In the genomic region with DNA sequence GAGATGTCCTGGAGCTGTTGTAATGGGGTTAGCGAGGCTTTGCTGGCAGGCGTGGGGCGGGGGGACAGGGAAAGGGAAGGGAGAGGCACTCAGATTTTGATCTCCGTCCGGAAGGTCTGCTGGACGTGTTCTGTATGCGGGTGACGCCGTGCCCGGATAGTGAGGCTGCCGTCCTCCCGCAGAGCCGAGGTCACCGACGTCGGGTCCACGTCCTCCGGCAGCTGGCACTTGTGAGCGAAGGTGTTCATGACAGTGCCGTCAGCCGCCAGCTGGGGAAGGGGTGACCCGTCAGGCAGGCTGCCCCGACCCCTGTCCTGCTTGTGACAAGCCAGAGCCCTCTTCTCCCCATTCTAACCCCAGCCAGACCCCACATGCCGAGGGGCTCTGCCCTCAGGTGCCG, we compare ENCODE assay signal across 22 cellular contexts. TPM values are rescaled to one million over a fixed set of nuclear protein-coding genes. Genes with fewer than 3 reads are reported as not detected.
DNase-seq lines count a peak whose midpoint lies in the region; ATAC-seq, FAIRE-seq and TF ChIP-seq lines count a peak whose summit lies in the region.
"Had no signal": no experiment of that assay in that cellular context is flagged by ENCODE, and none has a peak within 500 bp of the region (broad histone marks: within the 10 kb centered on the region; RNA-seq: fewer than 3 reads in every experiment).

No MANE protein-coding gene starts in this region.

- 44 to 78% methylated on average over 22 to 25 of the region's 25 CpGs for WGBS in heart right ventricle, 2 donors

- H3K4me2 ChIP-seq in astrocyte (ENCODE audit: low read length) (no peak overlapping the region), parathyroid adenoma (ENCODE audit: low read length) (peak overlapping the region; percentile 99)
- H3K4me2 ChIP-seq: PC-9 had no signal

- H3K27ac Mint-ChIP-seq in astrocyte (ENCODE audit: unreplicated experiment), result no peak overlapping the region
- H3K27ac Mint-ChIP-seq: endodermal cell; natural killer cell treated with Interleukin-12 subunit alpha and Interleukin-12 subunit beta and Interleukin-15 and Interleukin-18, amount 100 ng/mL, for 72 hours had no signal

- H2AFZ ChIP-seq in astrocyte (ENCODE audit: low read depth, low read length) (no peak overlapping the region), parathyroid adenoma (no peak overlapping the region)
- H2AFZ ChIP-seq: PC-9 had no signal

- no peaks in the 10 kb centered on the region for H3K36me3 Mint-ChIP-seq in astrocyte (ENCODE audit: low read depth, unreplicated experiment)
- H3K36me3 Mint-ChIP-seq: natural killer cell treated with Interleukin-12 subunit alpha and Interleukin-12 subunit beta and Interleukin-15 and Interleukin-18, amount 100 ng/mL, for 72 hours had no signal

- TF ChIP-seq CTCF in astrocyte (IDR thresholded peaks at IDR 0.05; ENCODE audit: insufficient read depth, low read depth, low read length) (no peak), heart right ventricle (IDR thresholded peaks at IDR 0.05) (no peak), parathyroid adenoma (IDR thresholded peaks at IDR 0.05) (no peak), tibial artery (IDR thresholded peaks at IDR 0.05) (no peak)

- no peak overlapping the region for H3K4me3 ChIP-seq in astrocyte (ENCODE audit: insufficient read depth, low read depth, low read length)
- H3K4me3 ChIP-seq in heart right ventricle, result peak overlapping the region; percentile 26 to 73 (median 62)
- H3K4me3 ChIP-seq in parathyroid adenoma (ENCODE audit: low read depth, low read length), result peak overlapping the region; percentile 92
- H3K4me3 ChIP-seq in tibial artery, result peak overlapping the region; percentile 60 to 81
- H3K4me3 ChIP-seq: PC-9, right lobe of liver, upper lobe of left lung had no signal

- no peaks in the 10 kb centered on the region for H3K79me2 ChIP-seq in astrocyte (ENCODE audit: insufficient read depth, low read length)
- no peaks in the 10 kb centered on the region for H3K79me2 ChIP-seq in parathyroid adenoma

- peaks cover 4% of the 10 kb centered on the region for H3K9me3 Mint-ChIP-seq in astrocyte (ENCODE audit: unreplicated experiment)
- H3K9me3 Mint-ChIP-seq: central memory CD8-positive, alpha-beta T cell; endodermal cell; natural killer cell treated with Interleukin-12 subunit alpha and Interleukin-12 subunit beta and Interleukin-15 and Interleukin-18, amount 100 ng/mL, for 72 hours had no signal

- H4K20me1 ChIP-seq in astrocyte (ENCODE audit: insufficient read depth, low read length), result no peaks in the 10 kb centered on the region

- peaks cover 31% of the 10 kb centered on the region for H3K4me1 Mint-ChIP-seq in astrocyte (ENCODE audit: low read depth, unreplicated experiment)
- H3K4me1 Mint-ChIP-seq: central memory CD8-positive, alpha-beta T cell had no signal

- H3K4me1 ChIP-seq in astrocyte (ENCODE audit: insufficient read depth, low read length) (peaks cover 47% of the 10 kb centered on the region), heart right ventricle (peaks cover 15 to 72% (median 44%) of the 10 kb centered on the region in 9 donors), parathyroid adenoma (peaks cover 45% of the 10 kb centered on the region), tibial artery (peaks cover 12 to 76% (median 68%) of the 10 kb centered on the region in 4 donors)
- H3K4me1 ChIP-seq: foreskin keratinocyte had no signal

- H3K27ac ChIP-seq in astrocyte (ENCODE audit: low read depth, low read length) (no peak overlapping the region), heart right ventricle (peak overlapping the region; percentile 86 to 99 (median 96)), parathyroid adenoma (peak overlapping the region; percentile 99), tibial artery (peak overlapping the region; percentile 89 to 99)
- H3K27ac ChIP-seq: foreskin keratinocyte, PC-9, right lobe of liver had no signal

- no peak for ATAC-seq in heart right ventricle
- no peak for ATAC-seq in HG03442 (IDR thresholded peaks at IDR 0.05; ENCODE audit: unreplicated experiment)
- ATAC-seq: foreskin keratinocyte; natural killer cell treated with Interleukin-12 subunit alpha and Interleukin-12 subunit beta and Interleukin-15 and Interleukin-18, amount 100 ng/mL, for 72 hours; right lobe of liver; SK-N-SH treated with all-trans-retinoic acid at 6 μM for 48 hours had no signal

- DNase-seq in astrocyte (ENCODE audit: low read depth) (no peak), heart right ventricle (no peak), tibial artery (no peak), DMS153 (lab: John Stamatoyannopoulos, UW) (no peak), retina (no peak), NCI-H146 treated with DMSO at 0.1 percent for 48 hours (lab: John Stamatoyannopoulos, UW; ENCODE audit: unreplicated experiment) (no peak)
- DNase-seq: activated naive CD4-positive, alpha-beta T cell treated with anti-CD3 and anti-CD28 coated beads, Interleukin-2, amount 50 U/mL, for 16 hours; activated T-cell treated with anti-CD3 and anti-CD28 coated beads, Interleukin-2, amount 50 U/mL, for 1 hour; endodermal cell; foreskin keratinocyte; NCI-H2081 treated with DMSO at 0.1 percent for 48 hours; PC-9; upper lobe of left lung had no signal

- intact Hi-C loops in heart right ventricle (cut with DNase I), result no loop called here
- intact Hi-C loops in tibial artery (cut with DNase I; ENCODE audit: low total_unique reads), result no loop called here

- peaks cover 4% of the 10 kb centered on the region for H3K27me3 Mint-ChIP-seq in astrocyte (ENCODE audit: low read depth, unreplicated experiment)

- no peaks in the 10 kb centered on the region for H3K36me3 ChIP-seq in astrocyte (ENCODE audit: insufficient read depth, low read length)
- H3K36me3 ChIP-seq in heart right ventricle, result peaks cover 0 to 17% (median 0%) of the 10 kb centered on the region in 9 donors
- H3K36me3 ChIP-seq in parathyroid adenoma (ENCODE audit: control insufficient read depth, insufficient read depth, low read length), result no peaks in the 10 kb centered on the region
- H3K36me3 ChIP-seq in tibial artery, result peaks cover 0 to 5% (median 0%) of the 10 kb centered on the region in 3 donors
- H3K36me3 ChIP-seq: right lobe of liver, upper lobe of left lung had no signal

- no peak for FAIRE-seq in astrocyte (lab: Jason Lieb, UNC)
- FAIRE-seq: GM18507 had no signal

- H3K27me3 ChIP-seq in astrocyte (ENCODE audit: insufficient read depth, low read length), result no peaks in the 10 kb centered on the region
- no peaks in the 10 kb centered on the region for H3K27me3 ChIP-seq in heart right ventricle
- no peaks in the 10 kb centered on the region for H3K27me3 ChIP-seq in parathyroid adenoma (ENCODE audit: control insufficient read depth, insufficient read depth, low read length)
- no peaks in the 10 kb centered on the region for H3K27me3 ChIP-seq in tibial artery
- H3K27me3 ChIP-seq: right lobe of liver, upper lobe of left lung had no signal

- no peak overlapping the region for H3K9ac ChIP-seq in astrocyte (ENCODE audit: low read length)
- no peak overlapping the region for H3K9ac ChIP-seq in parathyroid adenoma

- H3K4me3 Mint-ChIP-seq in astrocyte (ENCODE audit: unreplicated experiment), result peak overlapping the region; percentile 40
- H3K4me3 Mint-ChIP-seq: central memory CD8-positive, alpha-beta T cell; endodermal cell; natural killer cell treated with Interleukin-12 subunit alpha and Interleukin-12 subunit beta and Interleukin-15 and Interleukin-18, amount 100 ng/mL, for 72 hours had no signal

- H3K9me3 ChIP-seq in astrocyte (ENCODE audit: insufficient read depth, low read depth, low read length) (no peaks in the 10 kb centered on the region), heart right ventricle (no peaks in the 10 kb centered on the region), parathyroid adenoma (ENCODE audit: control insufficient read depth, low read length) (no peaks in the 10 kb centered on the region), tibial artery (no peaks in the 10 kb centered on the region)
- H3K9me3 ChIP-seq: right lobe of liver, upper lobe of left lung had no signal

RNA-seq across cellular contexts. Expression of a gene that starts 2.4 kb away (rescaled TPM):
- total RNA-seq in astrocyte, result 0.45 and 0.55 TPM in 2 replicates
- total RNA-seq in heart right ventricle, result 1,000 to 10,000 TPM; 4,333 to 6,303 (median 4,923) TPM
- polyA plus RNA-seq in heart right ventricle, result 1,000 to 10,000 TPM; 5,521 to 6,425 TPM
- total RNA-seq: foreskin keratinocyte; natural killer cell treated with Interleukin-12 subunit alpha and Interleukin-12 subunit beta and Interleukin-15 and Interleukin-18, amount 100 ng/mL, for 72 hours; PC-9 had no signal
- polyA plus RNA-seq: foreskin keratinocyte had no signal

RNA-seq across cellular contexts. Expression of a gene that starts 6.3 kb away (rescaled TPM):
- total RNA-seq in astrocyte (0.16 TPM in 1 of 2 replicates, not detected in the other), heart right ventricle (1 to 10 TPM in 1 of 10 donors, under 1 TPM in 8, not detected in 1; 0.19 to 1.0 (median 0.33) TPM)
- polyA plus RNA-seq in heart right ventricle, result under 1 TPM; 0.52 to 0.73 TPM
- total RNA-seq: foreskin keratinocyte had no signal
- polyA plus RNA-seq: foreskin keratinocyte had no signal

RNA-seq across cellular contexts. Expression of a gene that starts 11.5 kb away (rescaled TPM):
- total RNA-seq in astrocyte (not detected in 2 replicates), heart right ventricle (under 1 TPM in 5 of 10 donors, not detected in 5; 0.15 to 0.79 (median 0.28) TPM)
- polyA plus RNA-seq in heart right ventricle, result under 1 TPM; 0.35 to 0.95 TPM
- total RNA-seq: foreskin keratinocyte; lower leg skin; natural killer cell treated with Interleukin-12 subunit alpha and Interleukin-12 subunit beta and Interleukin-15 and Interleukin-18, amount 100 ng/mL, for 72 hours; PC-9; right lobe of liver had no signal
- polyA plus RNA-seq: BJ, foreskin keratinocyte had no signal

RNA-seq across cellular contexts. Expression of a gene that starts 28.1 kb away (rescaled TPM):
- total RNA-seq in astrocyte (0.36 and 0.64 TPM in 2 replicates), heart right ventricle (1 to 10 TPM; 1.2 to 3.4 (median 2.0) TPM)
- 1 to 10 TPM in 1 of 2 donors, under 1 TPM in 1; 0.57 to 2.1 TPM for polyA plus RNA-seq in heart right ventricle
- total RNA-seq: foreskin keratinocyte; natural killer cell treated with Interleukin-12 subunit alpha and Interleukin-12 subunit beta and Interleukin-15 and Interleukin-18, amount 100 ng/mL, for 72 hours; right lobe of liver had no signal
- polyA plus RNA-seq: foreskin keratinocyte had no signal

RNA-seq across cellular contexts. Expression of a gene that starts 39.6 kb away (rescaled TPM):
- total RNA-seq in astrocyte (28.1 and 28.8 TPM in 2 replicates), heart right ventricle (10 to 100 TPM; 16.4 to 25.0 (median 20.4) TPM)
- polyA plus RNA-seq in heart right ventricle, result 10 to 100 TPM; 27.3 to 54.9 TPM

Comparison
In these comparisons a context has a peak if more than half of its experiments do, and no peak if none do; other contexts are left out.
1. RNA of a gene that starts 2.4 kb away (total RNA-seq): 4,333 to 6,303 TPM in heart right ventricle; 0.45 to 0.55 TPM in astrocyte; every median in the first group is over 1,000 times any median in the second.